10 cellular contexts compared by ENCODE assay signal in genomic region chr2:124810132-124810531, GRCh38.
DNase-seq lines count a peak whose midpoint lies in the region; ATAC-seq and TF ChIP-seq lines count a peak whose summit lies in the region.
"Had no signal": no experiment of that assay in that cellular context is flagged by ENCODE, and none has a peak within 500 bp of the region (broad histone marks: within the 10 kb centered on the region; RNA-seq: fewer than 3 reads in every experiment).

No MANE protein-coding gene starts in this region.

- CTCF ChIA-PET in naive thymus-derived CD4-positive, alpha-beta T cell (lab: Charles Lee), result no interaction called here

- ATAC-seq in Right ventricle myocardium superior (ENCODE audit: poor library complexity) (peak; percentile 86), RWPE2 (ENCODE audit: low read depth) (peak; percentile 36; the same call in 2 of the 3 replicates), GM19023 (IDR thresholded peaks at IDR 0.05; ENCODE audit: unreplicated experiment) (no peak)
- ATAC-seq in naive thymus-derived CD4-positive, alpha-beta T cell, result no peak

- peak; percentile 43 for TF ChIP-seq CTCF in RWPE2 (IDR thresholded peaks at IDR 0.05; ENCODE audit: poor library complexity, severe bottlenecking)
- no peak for TF ChIP-seq CTCF in GM13977 (IDR thresholded peaks at IDR 0.05; ENCODE audit: extremely low read depth, insufficient read depth, missing control alignments)

- no peaks in the 10 kb centered on the region for H3K27me3 ChIP-seq in RWPE2 (ENCODE audit: insufficient read depth, poor library complexity, severe bottlenecking)
- no peaks in the 10 kb centered on the region for H3K27me3 ChIP-seq in naive thymus-derived CD4-positive, alpha-beta T cell (ENCODE audit: control insufficient read depth in 2 of 2, insufficient read depth in 2 of 2, low read length in 2 of 2)
- H3K27me3 ChIP-seq: esophagus squamous epithelium had no signal

- intact Hi-C loops in Right ventricle myocardium superior (cut with DNase I), result loop anchor here (5.0 kb wide), 1 partner anchor 783 kb away; the partner anchor contains the start of gene CNTNAP5
- intact Hi-C loops in cardiac septum (cut with DNase I), result no loop called here
- intact Hi-C loops in naive thymus-derived CD4-positive, alpha-beta T cell (cut with micrococcal nuclease), result no loop called here

- in situ Hi-C loops in GM13977 (cut with MboI; ENCODE audit: low pct_unique_long_range_greater_than_20kb, low sequenced_read_pairs, unreplicated experiment), result no loop called here

- no peaks in the 10 kb centered on the region for H3K36me3 ChIP-seq in RWPE2 (ENCODE audit: low read depth)
- no peaks in the 10 kb centered on the region for H3K36me3 ChIP-seq in naive thymus-derived CD4-positive, alpha-beta T cell (ENCODE audit: control insufficient read depth in 2 of 3, insufficient read depth in 3 of 3, low read length in 3 of 3)
- H3K36me3 ChIP-seq: esophagus squamous epithelium had no signal

- H3K4me3 Mint-ChIP-seq in naive thymus-derived CD4-positive, alpha-beta T cell, result no peak overlapping the region

- H3K36me3 Mint-ChIP-seq in naive thymus-derived CD4-positive, alpha-beta T cell, result no peaks in the 10 kb centered on the region

- peaks cover 0 to 17% (median 3%) of the 10 kb centered on the region in 11 donors for H3K9me3 Mint-ChIP-seq in naive thymus-derived CD4-positive, alpha-beta T cell

- H3K4me1 Mint-ChIP-seq in naive thymus-derived CD4-positive, alpha-beta T cell, result no peaks in the 10 kb centered on the region

- no peak overlapping the region for H3K4me3 ChIP-seq in RWPE2 (ENCODE audit: severe bottlenecking)
- H3K4me3 ChIP-seq in naive thymus-derived CD4-positive, alpha-beta T cell (ENCODE audit: low read length), result no peak overlapping the region
- H3K4me3 ChIP-seq: esophagus squamous epithelium had no signal

- H3K27ac ChIP-seq in RWPE2 (ENCODE audit: poor library complexity, severe bottlenecking), result no peak overlapping the region
- H3K27ac ChIP-seq in naive thymus-derived CD4-positive, alpha-beta T cell (ENCODE audit: low read depth, low read length), result no peak overlapping the region
- H3K27ac ChIP-seq: esophagus squamous epithelium had no signal

- no peak overlapping the region for H3K27ac Mint-ChIP-seq in naive thymus-derived CD4-positive, alpha-beta T cell

- POLR2A ChIA-PET in naive thymus-derived CD4-positive, alpha-beta T cell (lab: Charles Lee), result no interaction called here

- no peaks in the 10 kb centered on the region for H3K27me3 Mint-ChIP-seq in naive thymus-derived CD4-positive, alpha-beta T cell

- no peaks in the 10 kb centered on the region for H3K4me1 ChIP-seq in RWPE2 (ENCODE audit: insufficient read depth, poor library complexity, severe bottlenecking)
- H3K4me1 ChIP-seq in naive thymus-derived CD4-positive, alpha-beta T cell (ENCODE audit: control insufficient read depth in 2 of 2, insufficient read depth in 2 of 2, low read length in 2 of 2), result no peaks in the 10 kb centered on the region
- H3K4me1 ChIP-seq: esophagus squamous epithelium had no signal

- no peak for DNase-seq in Right ventricle myocardium superior
- DNase-seq in cardiac septum (ENCODE audit: low spot score), result no peak
- DNase-seq in RWPE2 (ENCODE audit: low spot score), result no peak
- DNase-seq in iPS DF 4.7 (ENCODE audit: extremely low read depth, low spot score), result peak; percentile 44
- no peak for DNase-seq in GM13977 (ENCODE audit: low spot score)
- no peak for DNase-seq in naive thymus-derived CD4-positive, alpha-beta T cell
- no peak for DNase-seq in amniotic stem cell (lab: John Stamatoyannopoulos, UW)
- DNase-seq: activated gamma-delta T cell treated with Interleukin-2 at 50 U/mL for 16 hours, esophagus squamous epithelium had no signal

- no peaks in the 10 kb centered on the region for H3K9me3 ChIP-seq in RWPE2 (ENCODE audit: severe bottlenecking)
- H3K9me3 ChIP-seq in naive thymus-derived CD4-positive, alpha-beta T cell (ENCODE audit: control insufficient read depth in 2 of 3, low read length in 3 of 3), result no peaks in the 10 kb centered on the region
- H3K9me3 ChIP-seq: esophagus squamous epithelium had no signal

Comparison
In these comparisons a context has a peak if more than half of its experiments do, and no peak if none do; other contexts are left out.
1. ATAC-seq: peak in Right ventricle myocardium superior (single experiment) and RWPE2 (single experiment); none in GM19023 (single experiment) and naive thymus-derived CD4-positive, alpha-beta T cell (single experiment).